Comparison of ENCODE assay signal across 3 cellular contexts in the genomic region with DNA sequence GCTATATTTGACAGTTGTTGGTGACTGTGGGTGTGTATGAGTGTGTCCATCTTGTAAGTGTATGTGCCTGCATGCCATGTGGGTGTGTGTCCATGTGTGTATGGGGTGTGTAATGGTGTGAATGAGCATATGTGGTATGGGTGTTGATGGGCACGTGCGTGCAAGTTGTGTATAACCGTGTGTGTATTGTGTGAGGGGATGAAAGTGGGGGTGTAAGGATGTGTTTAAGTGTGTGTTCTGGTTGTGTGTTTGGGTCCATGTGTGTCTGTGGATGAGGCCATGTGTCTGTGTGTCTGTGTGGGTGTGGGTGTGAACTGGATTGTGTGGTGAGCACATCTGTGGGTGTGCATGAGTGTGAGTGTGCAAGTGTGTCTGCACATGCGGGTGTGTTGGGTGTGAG.
TF ChIP-seq lines count a peak whose summit lies in the region.

No MANE protein-coding gene starts in this region.

TF ChIP-seq in SK-N-SH, 30 proteins besides CTCF, POLR2A, EP300 and RAD21:
- TF ChIP-seq RXRA (IDR thresholded peaks at IDR 0.05; ENCODE audit: borderline replicate concordance, low read depth) = no peak
- TF ChIP-seq, protein P1, sequence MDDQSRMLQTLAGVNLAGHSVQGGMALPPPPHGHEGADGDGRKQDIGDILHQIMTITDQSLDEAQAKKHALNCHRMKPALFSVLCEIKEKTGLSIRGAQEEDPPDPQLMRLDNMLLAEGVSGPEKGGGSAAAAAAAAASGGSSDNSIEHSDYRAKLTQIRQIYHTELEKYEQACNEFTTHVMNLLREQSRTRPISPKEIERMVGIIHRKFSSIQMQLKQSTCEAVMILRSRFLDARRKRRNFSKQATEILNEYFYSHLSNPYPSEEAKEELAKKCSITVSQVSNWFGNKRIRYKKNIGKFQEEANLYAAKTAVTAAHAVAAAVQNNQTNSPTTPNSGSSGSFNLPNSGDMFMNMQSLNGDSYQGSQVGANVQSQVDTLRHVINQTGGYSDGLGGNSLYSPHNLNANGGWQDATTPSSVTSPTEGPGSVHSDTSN (IDR thresholded peaks at IDR 0.05) = no peak
- no peak for TF ChIP-seq SIN3A (IDR thresholded peaks at IDR 0.05; ENCODE audit: borderline replicate concordance, low read depth, low read length)
- TF ChIP-seq FOSL2 (IDR thresholded peaks at IDR 0.05; ENCODE audit: borderline replicate concordance, low read depth) = no peak
- TF ChIP-seq EZH2phosphoT487 (IDR thresholded peaks at IDR 0.05; ENCODE audit: borderline replicate concordance, low read depth) = no peak
- no peak for TF ChIP-seq RFX5 (IDR thresholded peaks at IDR 0.05; ENCODE audit: low read length)
- TF ChIP-seq MXI1 (IDR thresholded peaks at IDR 0.05; ENCODE audit: low read depth, low read length) = no peak
- TF ChIP-seq MEF2A (IDR thresholded peaks at IDR 0.05; ENCODE audit: borderline replicate concordance, low read depth) = no peak

TF ChIP-seq in SK-N-SH treated with all-trans-retinoic acid at 6 μM for 48 hours, 23 proteins besides CTCF, POLR2A, EP300 and RAD21:
- TF ChIP-seq ISL1 (CRISPR knock-in tag; IDR thresholded peaks at IDR 0.05) (no peak), RARB (CRISPR knock-in tag; IDR thresholded peaks at IDR 0.05) (no peak), ZNF565 (CRISPR knock-in tag; conservative IDR thresholded peaks at IDR 0.05; ENCODE audit: low read depth) (no peak), CSDC2 (CRISPR knock-in tag; IDR thresholded peaks at IDR 0.05) (no peak), BACH2 (CRISPR knock-in tag; IDR thresholded peaks at IDR 0.05; ENCODE audit: borderline replicate concordance) (no peak), TOX (CRISPR knock-in tag; IDR thresholded peaks at IDR 0.05; ENCODE audit: borderline replicate concordance) (no peak), SNAI2 (CRISPR knock-in tag; IDR thresholded peaks at IDR 0.05) (no peak)
- TF ChIP-seq, protein P2, sequence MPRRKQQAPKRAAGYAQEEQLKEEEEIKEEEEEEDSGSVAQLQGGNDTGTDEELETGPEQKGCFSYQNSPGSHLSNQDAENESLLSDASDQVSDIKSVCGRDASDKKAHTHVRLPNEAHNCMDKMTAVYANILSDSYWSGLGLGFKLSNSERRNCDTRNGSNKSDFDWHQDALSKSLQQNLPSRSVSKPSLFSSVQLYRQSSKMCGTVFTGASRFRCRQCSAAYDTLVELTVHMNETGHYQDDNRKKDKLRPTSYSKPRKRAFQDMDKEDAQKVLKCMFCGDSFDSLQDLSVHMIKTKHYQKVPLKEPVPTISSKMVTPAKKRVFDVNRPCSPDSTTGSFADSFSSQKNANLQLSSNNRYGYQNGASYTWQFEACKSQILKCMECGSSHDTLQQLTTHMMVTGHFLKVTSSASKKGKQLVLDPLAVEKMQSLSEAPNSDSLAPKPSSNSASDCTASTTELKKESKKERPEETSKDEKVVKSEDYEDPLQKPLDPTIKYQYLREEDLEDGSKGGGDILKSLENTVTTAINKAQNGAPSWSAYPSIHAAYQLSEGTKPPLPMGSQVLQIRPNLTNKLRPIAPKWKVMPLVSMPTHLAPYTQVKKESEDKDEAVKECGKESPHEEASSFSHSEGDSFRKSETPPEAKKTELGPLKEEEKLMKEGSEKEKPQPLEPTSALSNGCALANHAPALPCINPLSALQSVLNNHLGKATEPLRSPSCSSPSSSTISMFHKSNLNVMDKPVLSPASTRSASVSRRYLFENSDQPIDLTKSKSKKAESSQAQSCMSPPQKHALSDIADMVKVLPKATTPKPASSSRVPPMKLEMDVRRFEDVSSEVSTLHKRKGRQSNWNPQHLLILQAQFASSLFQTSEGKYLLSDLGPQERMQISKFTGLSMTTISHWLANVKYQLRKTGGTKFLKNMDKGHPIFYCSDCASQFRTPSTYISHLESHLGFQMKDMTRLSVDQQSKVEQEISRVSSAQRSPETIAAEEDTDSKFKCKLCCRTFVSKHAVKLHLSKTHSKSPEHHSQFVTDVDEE (CRISPR knock-in tag; IDR thresholded peaks at IDR 0.05) = no peak
- TF ChIP-seq, protein P3, sequence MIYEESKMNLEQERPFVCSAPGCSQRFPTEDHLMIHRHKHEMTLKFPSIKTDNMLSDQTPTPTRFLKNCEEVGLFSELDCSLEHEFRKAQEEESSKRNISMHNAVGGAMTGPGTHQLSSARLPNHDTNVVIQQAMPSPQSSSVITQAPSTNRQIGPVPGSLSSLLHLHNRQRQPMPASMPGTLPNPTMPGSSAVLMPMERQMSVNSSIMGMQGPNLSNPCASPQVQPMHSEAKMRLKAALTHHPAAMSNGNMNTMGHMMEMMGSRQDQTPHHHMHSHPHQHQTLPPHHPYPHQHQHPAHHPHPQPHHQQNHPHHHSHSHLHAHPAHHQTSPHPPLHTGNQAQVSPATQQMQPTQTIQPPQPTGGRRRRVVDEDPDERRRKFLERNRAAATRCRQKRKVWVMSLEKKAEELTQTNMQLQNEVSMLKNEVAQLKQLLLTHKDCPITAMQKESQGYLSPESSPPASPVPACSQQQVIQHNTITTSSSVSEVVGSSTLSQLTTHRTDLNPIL (CRISPR knock-in tag; IDR thresholded peaks at IDR 0.05; ENCODE audit: low read depth) = no peak

TF ChIP-seq in H1, 55 proteins besides CTCF, POLR2A, EP300 and RAD21:
- no peak for TF ChIP-seq TCF12 (IDR thresholded peaks at IDR 0.05; ENCODE audit: low read depth, low read length)
- no peak for TF ChIP-seq TAF7 (optimal IDR thresholded peaks at IDR 0.05; ENCODE audit: borderline replicate concordance, low read depth, low read length)
- no peak for TF ChIP-seq SP4 (IDR thresholded peaks at IDR 0.05; ENCODE audit: low read length)
- TF ChIP-seq HDAC6 (IDR thresholded peaks at IDR 0.05; ENCODE audit: low read depth, low read length) = no peak
- no peak for TF ChIP-seq CEBPB (IDR thresholded peaks at IDR 0.05; ENCODE audit: low read depth, low read length)
- TF ChIP-seq, protein P4, sequence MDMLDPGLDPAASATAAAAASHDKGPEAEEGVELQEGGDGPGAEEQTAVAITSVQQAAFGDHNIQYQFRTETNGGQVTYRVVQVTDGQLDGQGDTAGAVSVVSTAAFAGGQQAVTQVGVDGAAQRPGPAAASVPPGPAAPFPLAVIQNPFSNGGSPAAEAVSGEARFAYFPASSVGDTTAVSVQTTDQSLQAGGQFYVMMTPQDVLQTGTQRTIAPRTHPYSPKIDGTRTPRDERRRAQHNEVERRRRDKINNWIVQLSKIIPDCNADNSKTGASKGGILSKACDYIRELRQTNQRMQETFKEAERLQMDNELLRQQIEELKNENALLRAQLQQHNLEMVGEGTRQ (IDR thresholded peaks at IDR 0.05; ENCODE audit: low read length) = no peak
- TF ChIP-seq, protein P5, sequence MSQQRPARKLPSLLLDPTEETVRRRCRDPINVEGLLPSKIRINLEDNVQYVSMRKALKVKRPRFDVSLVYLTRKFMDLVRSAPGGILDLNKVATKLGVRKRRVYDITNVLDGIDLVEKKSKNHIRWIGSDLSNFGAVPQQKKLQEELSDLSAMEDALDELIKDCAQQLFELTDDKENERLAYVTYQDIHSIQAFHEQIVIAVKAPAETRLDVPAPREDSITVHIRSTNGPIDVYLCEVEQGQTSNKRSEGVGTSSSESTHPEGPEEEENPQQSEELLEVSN (IDR thresholded peaks at IDR 0.05) = no peak
- TF ChIP-seq NRF1 (IDR thresholded peaks at IDR 0.05; ENCODE audit: low read depth, low read length) = no peak
- TF ChIP-seq YY1 (IDR thresholded peaks at IDR 0.05; ENCODE audit: low read depth, low read length) = no peak
- no peak for TF ChIP-seq RFX5 (IDR thresholded peaks at IDR 0.05; ENCODE audit: borderline replicate concordance, low read depth, low read length)
- no peak for TF ChIP-seq RBBP5 (IDR thresholded peaks at IDR 0.05; ENCODE audit: borderline replicate concordance, low read depth, low read length)
- no peak for TF ChIP-seq TBP (IDR thresholded peaks at IDR 0.05; ENCODE audit: low read depth, low read length)
- no peak for TF ChIP-seq PHF8 (conservative IDR thresholded peaks at IDR 0.05; ENCODE audit: low read depth, low read length)
- TF ChIP-seq SRF (IDR thresholded peaks at IDR 0.05; ENCODE audit: low read depth, low read length) = no peak
- no peak for TF ChIP-seq SIX5 (IDR thresholded peaks at IDR 0.05; ENCODE audit: low read depth, low read length)
- TF ChIP-seq EZH2 (IDR thresholded peaks at IDR 0.05; ENCODE audit: low read depth, low read length, severe bottlenecking) = no peak
- TF ChIP-seq SP2 (IDR thresholded peaks at IDR 0.05; ENCODE audit: low read length) = no peak
- no peak for TF ChIP-seq ASH2L (IDR thresholded peaks at IDR 0.05; ENCODE audit: low read length)
- no peak for TF ChIP-seq MAFK (IDR thresholded peaks at IDR 0.05; ENCODE audit: low read depth, low read length)
- no peak for TF ChIP-seq SAP30 (IDR thresholded peaks at IDR 0.05; ENCODE audit: insufficient read depth, insufficient replicate concordance, low read length)
